ENCODE assay signal across 8 cellular contexts in the genomic region with DNA sequence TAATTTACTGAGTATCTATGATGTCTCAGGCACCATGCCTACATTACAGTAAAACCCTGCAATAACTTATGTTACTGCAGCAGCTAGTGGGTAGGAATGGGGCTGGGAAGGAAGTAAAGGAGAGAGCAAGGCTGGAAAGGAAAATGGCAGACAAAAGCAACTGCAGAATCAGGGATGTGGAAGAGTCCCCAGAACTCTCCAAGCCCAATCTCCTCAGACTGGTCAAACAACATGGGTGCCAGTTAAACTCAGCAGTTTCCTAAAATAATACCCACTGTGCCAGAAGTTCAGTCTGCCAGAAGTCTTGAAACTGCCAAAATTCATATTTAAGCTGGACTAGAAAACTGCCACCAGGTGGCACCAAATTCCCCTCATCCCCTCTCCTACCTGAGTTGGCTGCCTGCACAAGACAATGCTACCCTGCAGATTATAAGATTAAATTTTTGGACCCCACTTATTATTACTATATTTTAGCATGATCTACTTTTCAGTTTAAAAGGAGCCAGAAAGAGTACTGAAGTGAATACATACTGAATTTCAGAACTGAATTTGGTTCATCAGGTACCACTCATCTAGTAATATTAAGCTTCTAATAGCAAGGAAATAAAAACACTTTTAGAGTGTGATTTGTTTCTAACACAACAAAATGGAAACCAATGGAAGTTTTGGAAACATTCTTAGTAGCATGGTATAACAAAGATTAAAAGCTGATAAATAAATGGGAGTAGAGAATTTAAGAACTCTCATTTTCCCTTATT.
DNase-seq lines count a peak whose midpoint lies in the region; ATAC-seq, FAIRE-seq and TF ChIP-seq lines count a peak whose summit lies in the region.

No MANE protein-coding gene starts in this region.

- no peak overlapping the region for H3K4ac ChIP-seq in trophoblast cell (ENCODE audit: low read depth, low read length)

- no peak overlapping the region for H3K9ac ChIP-seq in trophoblast cell (ENCODE audit: low read length)

- peak overlapping the region; percentile 56 for H4K8ac ChIP-seq in trophoblast cell (ENCODE audit: low read depth, low read length)

- DNase-seq in HTR-8/SVneo (ENCODE audit: insufficient read length, low spot score) (peak; percentile 46), SHP77 (lab: John Stamatoyannopoulos, UW) (peak; percentile 28 to 50), germinal center (ENCODE audit: low spot score) (peak; percentile 69), trophoblast cell (peak; percentile 54 to 69), upper lobe of left lung (peak in 1 of 2 donors; percentile 30)
- peak; percentile 46 for DNase-seq in activated T-helper 9 cell treated with anti-CD3 and anti-CD28 coated beads, Interleukin-2, amount 50 U/mL, for 16 hours (ENCODE audit: low read depth)

- peak overlapping the region; percentile 59 for H2BK5ac ChIP-seq in trophoblast cell (ENCODE audit: low read depth, low read length, poor library complexity)

- H3K18ac ChIP-seq in trophoblast cell (ENCODE audit: low read length) = no peak overlapping the region

- no peak overlapping the region for H2BK120ac ChIP-seq in trophoblast cell (ENCODE audit: insufficient read depth, low read length, poor library complexity)

- H3K9me3 ChIP-seq in trophoblast cell (ENCODE audit: insufficient read depth, low read depth, low read length) (no peaks in the 10 kb centered on the region), upper lobe of left lung (no peaks in the 10 kb centered on the region)

- no peaks in the 10 kb centered on the region for H3K79me2 ChIP-seq in trophoblast cell (ENCODE audit: control insufficient read depth, insufficient read depth, low read length, poor library complexity)

- H3K27me3 ChIP-seq in trophoblast cell (ENCODE audit: insufficient read depth, low read length) (no peaks in the 10 kb centered on the region), upper lobe of left lung (no peaks in the 10 kb centered on the region)

- no peak overlapping the region for H3K4me3 ChIP-seq in trophoblast cell (ENCODE audit: low read depth, low read length)
- no peak overlapping the region for H3K4me3 ChIP-seq in upper lobe of left lung

- no peaks in the 10 kb centered on the region for H3K79me1 ChIP-seq in trophoblast cell (ENCODE audit: low read length)

- peaks cover 8 to 23% of the 10 kb centered on the region in 2 experiments for H3K36me3 ChIP-seq in trophoblast cell (ENCODE audit: control insufficient read depth in 1 of 2, insufficient read depth in 2 of 2, low read length in 2 of 2)
- H3K36me3 ChIP-seq in upper lobe of left lung = peaks cover 23 to 94% (median 47%) of the 10 kb centered on the region in 4 donors

- H4K91ac ChIP-seq in trophoblast cell (ENCODE audit: low read depth, low read length) = no peak overlapping the region

- no peak overlapping the region for H4K12ac ChIP-seq in trophoblast cell (ENCODE audit: low read depth, low read length)

- H2AFZ ChIP-seq in trophoblast cell (ENCODE audit: insufficient read depth, low read length, poor library complexity) = no peak overlapping the region

- TF ChIP-seq EP300 in upper lobe of left lung (IDR thresholded peaks at IDR 0.05) = no peak

- FAIRE-seq in A204.1 (lab: Jason Lieb, UNC) (peak; percentile 87), HTR-8/SVneo (lab: Jason Lieb, UNC) (no peak)

- H3K4me1 ChIP-seq in trophoblast cell (ENCODE audit: control insufficient read depth in 1 of 2, insufficient read depth in 2 of 2, low read length in 2 of 2) (no peaks in the 10 kb centered on the region), upper lobe of left lung (no peaks in the 10 kb centered on the region)

- no peak overlapping the region for H3K14ac ChIP-seq in trophoblast cell (ENCODE audit: low read length)

- H3K4me2 ChIP-seq in trophoblast cell (ENCODE audit: low read length) = no peak overlapping the region

- TF ChIP-seq CTCF in upper lobe of left lung (IDR thresholded peaks at IDR 0.05) = peak in 5 of 6 experiments; percentile 47 to 60 (median 56)

- H2BK12ac ChIP-seq in trophoblast cell (ENCODE audit: low read length) = no peak overlapping the region

- H3K23ac ChIP-seq in trophoblast cell (ENCODE audit: low read length) = no peak overlapping the region

- H3K27ac ChIP-seq in trophoblast cell (ENCODE audit: low read depth, low read length) = no peak overlapping the region
- H3K27ac ChIP-seq in upper lobe of left lung = no peak overlapping the region

- ATAC-seq in GM18498 (IDR thresholded peaks at IDR 0.05; ENCODE audit: unreplicated experiment) (peak; percentile 65), upper lobe of left lung (ENCODE audit: low FRiP score in 2 of 2) (no peak)

- no peak for TF ChIP-seq POLR2A in upper lobe of left lung (IDR thresholded peaks at IDR 0.05)

- no peak overlapping the region for H2AK5ac ChIP-seq in trophoblast cell (ENCODE audit: low read length)
